ENCODE assay signal across 8 cellular contexts in the genomic region with DNA sequence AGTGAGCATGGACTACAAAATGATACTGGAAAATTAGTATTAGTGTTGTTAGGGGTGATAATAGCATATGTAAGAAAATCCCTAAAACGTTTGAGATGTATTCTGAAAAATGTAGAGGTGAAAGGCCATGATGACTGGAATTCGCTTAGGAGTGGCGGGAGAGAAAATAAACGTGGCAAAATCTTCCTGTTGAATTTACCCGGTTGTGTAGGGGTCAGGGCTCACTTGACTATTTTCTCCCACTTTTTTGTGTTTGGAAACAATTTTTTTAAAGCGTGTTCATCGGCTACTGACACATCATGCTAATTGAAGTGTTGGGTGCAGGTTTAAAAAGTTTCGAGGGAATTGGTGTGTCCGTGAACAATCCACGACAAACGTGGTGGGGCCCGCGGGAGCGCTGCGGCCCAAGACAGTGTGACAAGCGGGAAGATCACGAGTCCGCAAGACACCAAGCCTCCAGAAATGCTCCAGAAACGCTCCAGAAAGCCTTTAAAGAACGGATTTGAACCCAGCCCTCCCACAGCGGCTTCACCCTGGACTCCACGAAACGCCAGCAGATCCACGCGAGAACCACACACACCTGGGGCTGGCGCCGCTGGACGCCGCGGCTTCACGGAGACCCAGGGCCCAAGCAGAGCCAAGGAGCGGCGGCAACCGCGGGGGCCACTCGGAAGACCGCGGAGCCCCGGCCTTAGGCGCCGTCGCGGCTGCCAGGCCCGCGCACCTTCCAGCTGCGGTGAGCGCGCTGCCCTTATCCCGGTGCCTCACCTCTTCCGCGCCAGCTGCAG. TPM values are rescaled to one million over a fixed set of nuclear protein-coding genes. Genes with fewer than 3 reads are reported as not detected.
DNase-seq lines count a peak whose midpoint lies in the region; ATAC-seq, FAIRE-seq and TF ChIP-seq lines count a peak whose summit lies in the region.

No MANE protein-coding gene starts in this region.

- H2AFZ ChIP-seq in HCT116 (ENCODE audit: low read depth, low read length, poor library complexity, severe bottlenecking) (no peak overlapping the region), H1 (ENCODE audit: low read length) (peak overlapping the region; percentile 85; the same call in 1 of the 2 replicates)

- H4K5ac ChIP-seq in H1 (ENCODE audit: insufficient read length, low read depth, low read length), result peak overlapping the region; percentile 96

- BruUV-seq in HCT116 (replicated peaks; lab: Mats Ljungman, UMichigan), result TSS peak; percentile 55

- CTCF ChIA-PET in HCT116 (lab: Charles Lee) (interaction anchor here (2.0 kb wide), 1 partner anchor 205 kb away, joined by 7 read pairs; no protein-coding TSS in a partner anchor), H1 (lab: Charles Lee; ENCODE audit: partially characterized antibody) (no interaction called here)

- peak; percentile 29 for DNase-seq in G401 (ENCODE audit: low spot score)
- DNase-seq in HCT116 (ENCODE audit: low read depth, low spot score), result no peak
- DNase-seq in RWPE2 (ENCODE audit: low spot score), result no peak
- DNase-seq in H1 (ENCODE audit: low read depth in 1 of 2, low spot score in 2 of 2), result no peak
- no peak for DNase-seq in GM10266 (ENCODE audit: extremely low spot score)
- DNase-seq in AG08396 (ENCODE audit: low spot score), result no peak
- DNase-seq in D721Med (ENCODE audit: insufficient read length, low spot score), result no peak

- peak overlapping the region; percentile 95 for H3K18ac ChIP-seq in H1 (ENCODE audit: extremely low read depth, low read length)

- H2AK5ac ChIP-seq in H1 (ENCODE audit: low read depth, low read length), result no peak overlapping the region

- H3K79me1 ChIP-seq in H1 (ENCODE audit: low read depth, low read length), result peaks cover 3% of the 10 kb centered on the region; the same call in 1 of the 2 replicates

- H3K4me1 ChIP-seq in HCT116 (ENCODE audit: control insufficient read depth in 1 of 2, insufficient read depth in 2 of 2, low read length in 2 of 2) (peaks cover 4 to 15% of the 10 kb centered on the region in 2 experiments; a peak in 3 of 4 replicates), RWPE2 (ENCODE audit: insufficient read depth, poor library complexity, severe bottlenecking) (peaks cover 25% of the 10 kb centered on the region), H1 (replicated peaks in 1 of 4; ENCODE audit: control insufficient read depth in 3 of 4, insufficient read depth in 4 of 4, low read length in 3 of 4) (peaks cover 0 to 5% (median 3%) of the 10 kb centered on the region in 4 experiments; a peak in 4 of 7 replicates), muscle layer of colon (ENCODE audit: insufficient read depth, low read length) (peaks cover 34% of the 10 kb centered on the region)

- 2% methylated on average over 51 of the region's 51 CpGs; no CpG with 5 or more reads in 1 of the 2 experiments for WGBS in H1 (ENCODE audit: extremely low coverage in 1 of 2, insufficient coverage in 1 of 2, insufficient read length in 1 of 2, insufficient replicate concordance in 2 of 2, low coverage in 1 of 2, low lambda C conversion rate in 2 of 2, missing lambda C conversion rate in 1 of 2), 2 experiments

- no peaks in the 10 kb centered on the region for H3K9me3 ChIP-seq in HCT116 (ENCODE audit: control insufficient read depth in 1 of 2, insufficient read depth in 1 of 2, low read depth in 1 of 2, low read length in 2 of 2)
- H3K9me3 ChIP-seq in RWPE2 (ENCODE audit: severe bottlenecking), result no peaks in the 10 kb centered on the region
- no peaks in the 10 kb centered on the region for H3K9me3 ChIP-seq in H1 (ENCODE audit: insufficient read depth in 2 of 2, low read depth in 1 of 2, low read length in 1 of 2)
- H3K9me3 ChIP-seq in muscle layer of colon (ENCODE audit: low read length), result no peaks in the 10 kb centered on the region

- intact Hi-C loops in HCT116 (cut with micrococcal nuclease), result loop anchor here (2.0 to 10.0 kb wide), 3 partner anchors 198 to 452 kb away; a partner anchor contains a TSS

- no peak for FAIRE-seq in H1 (lab: Jason Lieb, UNC)
- no peak for FAIRE-seq in D721Med (lab: Jason Lieb, UNC)

- H2BK15ac ChIP-seq in H1 (ENCODE audit: low read length), result no peak overlapping the region

- no peaks in the 10 kb centered on the region for H3K9me2 ChIP-seq in HCT116 (ENCODE audit: insufficient read depth)

- no peak overlapping the region for H2BK12ac ChIP-seq in H1 (ENCODE audit: low read depth, low read length)

- H4K20me1 ChIP-seq in HCT116 (ENCODE audit: insufficient read depth) (peaks cover 3% of the 10 kb centered on the region; the same call in 1 of the 2 replicates), H1 (replicated peaks in 1 of 2; ENCODE audit: control insufficient read depth in 1 of 2, insufficient read depth in 2 of 2, low read length in 2 of 2) (peaks cover 0 to 3% of the 10 kb centered on the region in 2 experiments)

- peak overlapping the region; percentile 95; the same call in 1 of the 2 replicates for H4K8ac ChIP-seq in H1 (ENCODE audit: extremely low read depth, insufficient read depth, low read length)

- TF ChIP-seq CTCF in HCT116 (IDR thresholded peaks at IDR 0.05 in 2 of 3, conservative IDR thresholded peaks at IDR 0.05 in 1 of 3; ENCODE audit: borderline replicate concordance in 1 of 3, insufficient read depth in 1 of 3, low read depth in 2 of 3, low read length in 2 of 3) (no peak), RWPE2 (IDR thresholded peaks at IDR 0.05; ENCODE audit: poor library complexity, severe bottlenecking) (no peak), H1 (IDR thresholded peaks at IDR 0.05; ENCODE audit: control extremely low read depth in 1 of 3, insufficient read depth in 1 of 3, low read depth in 1 of 3, low read length in 3 of 3) (no peak), GM10266 (IDR thresholded peaks at IDR 0.05; ENCODE audit: control insufficient read depth, insufficient read depth, low read depth, missing control alignments) (no peak), D721Med (IDR thresholded peaks at IDR 0.05; ENCODE audit: insufficient read depth, missing control alignments) (no peak)

- RAD21 ChIA-PET in HCT116 (lab: Charles Lee; ENCODE audit: low non-redundant PET in 1 of 2, low total read pairs in 2 of 2, uncharacterized antibody in 2 of 2, unreplicated experiment in 2 of 2), result interaction anchor here in 1 of 2 experiments (1.2 kb wide), 1 partner anchor 259 kb away, joined by 3 read pairs; no protein-coding TSS in a partner anchor

- no peak for TF ChIP-seq EP300 in H1 (IDR thresholded peaks at IDR 0.05; ENCODE audit: borderline replicate concordance in 1 of 2, low read depth in 2 of 2, low read length in 2 of 2)

- H4K91ac ChIP-seq in H1 (replicated peaks; ENCODE audit: insufficient read length, low read length), result peak overlapping the region; percentile 88

- no peak overlapping the region for H2BK20ac ChIP-seq in H1 (ENCODE audit: low read length)

- no peak overlapping the region for H3K4ac ChIP-seq in H1 (replicated peaks; ENCODE audit: insufficient read length, low read depth, low read length)

- no peak for TF ChIP-seq POLR2A in HCT116 (IDR thresholded peaks at IDR 0.05; ENCODE audit: borderline replicate concordance, extremely low read depth, insufficient read depth, insufficient read length)
- TF ChIP-seq POLR2A in H1 (IDR thresholded peaks at IDR 0.05; ENCODE audit: control extremely low read depth in 1 of 2, low read depth in 2 of 2, low read length in 2 of 2), result no peak; a peak in 1 of 3 replicates

- peak overlapping the region; percentile 66 for H2BK120ac ChIP-seq in H1 (replicated peaks; ENCODE audit: low read depth, low read length)

- peak overlapping the region; percentile 92 for H3K9ac ChIP-seq in HCT116 (ENCODE audit: low read length)
- H3K9ac ChIP-seq in H1 (replicated peaks in 1 of 4; ENCODE audit: extremely low read depth in 1 of 4, low read depth in 3 of 4, low read length in 3 of 4), result peak overlapping the region; percentile 86 to 95 (median 91)
- H3K9ac ChIP-seq in muscle layer of colon (ENCODE audit: low read length), result peak overlapping the region; percentile 72

- POLR2A ChIA-PET in HCT116 (lab: Charles Lee) (interaction anchor here (0.6 to 1.6 kb wide), 7 partner anchors 95 to 518 kb away, joined by 3 to 10 read pairs (median 4); a partner anchor contains a TSS), H1 (lab: Charles Lee; ENCODE audit: partially characterized antibody) (interaction anchor here (0.9 to 2.2 kb wide), 13 partner anchors 9 to 374 kb away, joined by 3 to 17 read pairs (median 4); a partner anchor contains a TSS)

- H3K27me3 ChIP-seq in HCT116 (ENCODE audit: insufficient read depth, low read length) (no peaks in the 10 kb centered on the region), RWPE2 (ENCODE audit: insufficient read depth, poor library complexity, severe bottlenecking) (no peaks in the 10 kb centered on the region), H1 (replicated peaks in 1 of 4; ENCODE audit: control insufficient read depth in 3 of 4, extremely low read depth in 1 of 4, insufficient read depth in 3 of 4, low read length in 3 of 4) (no peaks in the 10 kb centered on the region), muscle layer of colon (ENCODE audit: control insufficient read depth in 1 of 2, insufficient read depth in 2 of 2, low read length in 2 of 2) (no peaks in the 10 kb centered on the region)

- H3K79me2 ChIP-seq in HCT116 (ENCODE audit: insufficient read depth, low read length) (peaks cover 54% of the 10 kb centered on the region), H1 (ENCODE audit: control insufficient read depth in 1 of 2, insufficient read depth in 2 of 2, low read length in 2 of 2) (peaks cover 0 to 24% of the 10 kb centered on the region in 2 experiments; a peak in 3 of 4 replicates)

- peak overlapping the region; percentile 80 to 86 for H3K4me3 ChIP-seq in HCT116 (replicated peaks in 1 of 2; ENCODE audit: low read depth in 1 of 2, low read length in 2 of 2)
- peak overlapping the region; percentile 81 for H3K4me3 ChIP-seq in RWPE2 (ENCODE audit: severe bottlenecking)
- peak overlapping the region; percentile 83 to 94 (median 86) for H3K4me3 ChIP-seq in H1 (ENCODE audit: extremely low read depth in 1 of 4, insufficient read depth in 2 of 4, low read depth in 3 of 4, low read length in 4 of 4)
- peak overlapping the region; percentile 82 for H3K4me3 ChIP-seq in muscle layer of colon (ENCODE audit: low read depth in 1 of 2, low read length in 2 of 2)

- H3K27ac ChIP-seq in HCT116 (ENCODE audit: low read depth, low read length) (peak overlapping the region; percentile 64), RWPE2 (ENCODE audit: poor library complexity, severe bottlenecking) (peak overlapping the region; percentile 69), H1 (ENCODE audit: low read depth, low read length) (peak overlapping the region; percentile 89), muscle layer of colon (ENCODE audit: low read depth, low read length) (peak overlapping the region; percentile 77)

- peaks cover 8 to 19% of the 10 kb centered on the region in 2 experiments; a peak in 2 of 4 replicates for H3K36me3 ChIP-seq in HCT116 (ENCODE audit: control insufficient read depth in 1 of 2, insufficient read depth in 2 of 2, low read length in 2 of 2)
- peaks cover 35% of the 10 kb centered on the region for H3K36me3 ChIP-seq in RWPE2 (ENCODE audit: low read depth)
- peaks cover 0 to 26% (median 7%) of the 10 kb centered on the region in 4 experiments; a peak in 5 of 8 replicates for H3K36me3 ChIP-seq in H1 (ENCODE audit: control insufficient read depth in 2 of 4, insufficient read depth in 4 of 4, low read length in 3 of 4)
- no peaks in the 10 kb centered on the region for H3K36me3 ChIP-seq in muscle layer of colon (ENCODE audit: insufficient read depth, low read length)

- H2BK5ac ChIP-seq in H1 (ENCODE audit: low read depth, low read length), result peak overlapping the region; percentile 98

- in situ Hi-C loops in G401 (cut with HindIII; ENCODE audit: low sequenced_read_pairs), result no loop called here

- ATAC-seq in HCT116 (peak; percentile 45), RWPE2 (ENCODE audit: low read depth) (peak; percentile 46; the same call in 2 of the 3 replicates)

- TF ChIP-seq RAD21 in HCT116 (IDR thresholded peaks at IDR 0.05; ENCODE audit: low read depth), result no peak
- no peak for TF ChIP-seq RAD21 in H1 (IDR thresholded peaks at IDR 0.05 in 1 of 2, conservative IDR thresholded peaks at IDR 0.05 in 1 of 2; ENCODE audit: low read depth in 2 of 2, low read length in 2 of 2)

- H3K14ac ChIP-seq in H1 (ENCODE audit: insufficient read length), result no peak overlapping the region

- H3K4me2 ChIP-seq in HCT116 (ENCODE audit: low read length), result peak overlapping the region; percentile 88
- H3K4me2 ChIP-seq in H1 (ENCODE audit: insufficient read depth in 1 of 2, low read depth in 2 of 2, low read length in 2 of 2), result peak overlapping the region; percentile 72 to 90

- peak overlapping the region; percentile 90 for H3K56ac ChIP-seq in H1 (replicated peaks; ENCODE audit: insufficient read length, low read depth, low read length)

- H3K23me2 ChIP-seq in H1 (ENCODE audit: low read depth, low read length), result peaks cover 7% of the 10 kb centered on the region; the same call in 1 of the 2 replicates

- no peak overlapping the region for H3K23ac ChIP-seq in H1 (ENCODE audit: insufficient read length)

RNA-seq across cellular contexts. Expression of a gene that starts 0.6 kb away (rescaled TPM):
- 159 and 188 TPM in 2 replicates for total RNA-seq in G401 (2014; rRNA removed; shearing (Covaris generic))
- 83.7 TPM for total RNA-seq in HCT116 (2021; ENCODE audit: unreplicated experiment)
- 25.3 and 43.6 TPM in 2 replicates for polyA plus RNA-seq in HCT116 (2012)
- 93.0 and 93.7 TPM in 2 replicates for total RNA-seq in H1 (2021; fragmentation: NEBNext Ultra II Directional; extraction: Animal tissue kit (Norgen Biotek cat#: 25700))
- polyA plus RNA-seq in H1 (2011; rRNA removed), result 29.2 and 50.7 TPM in 2 replicates
- 52.0 TPM for polyA plus RNA-seq in H1 (2011; cell fraction: cytosol; rRNA removed)
- 15.7 TPM for polyA plus RNA-seq in H1 (2011; cell fraction: nucleus; rRNA removed)
- polyA plus RNA-seq in H1 (2012, experiment 1 of 2), result 54.0 to 70.9 TPM (median 61.6 TPM) in 4 replicates
- 22.8 TPM for polyA plus RNA-seq in H1 (2012, experiment 2 of 2)
- 103 TPM for polyA plus RNA-seq in H1 (2013, experiment 1 of 2)
- polyA plus RNA-seq in H1 (2013, experiment 2 of 2), result 118 TPM
- polyA minus RNA-seq in H1 (2011; rRNA and poly(A)+ RNA removed), result 16.5 and 24.9 TPM in 2 replicates
- 15.3 TPM for polyA minus RNA-seq in H1 (2011; cell fraction: cytosol; rRNA and poly(A)+ RNA removed)
- 13.2 TPM for polyA minus RNA-seq in H1 (2011; cell fraction: nucleus; rRNA and poly(A)+ RNA removed)
